In genomic region chr1:219514728-219515127, GRCh38 we compare ENCODE assay signal across 16 cellular contexts.
"Had no signal": no experiment of that assay in that cellular context is flagged by ENCODE, and none has a peak within 500 bp of the region (broad histone marks: within the 10 kb centered on the region; RNA-seq: fewer than 3 reads in every experiment).

No MANE protein-coding gene starts in this region.

- ATAC-seq: activated CD4-positive, alpha-beta T cell treated with anti-CD3 and anti-CD28 coated beads for 36 hours; activated naive CD4-positive, alpha-beta T cell treated with anti-CD3 and anti-CD28 coated beads, Interleukin-2, amount 50 U/mL, for 72 hours; upper lobe of right lung had no signal

- H3K4me3 ChIP-seq: adrenal gland, upper lobe of right lung had no signal

- DNase-seq: activated CD4-positive, alpha-beta T cell treated with anti-CD3 and anti-CD28 coated beads for 36 hours; activated CD4-positive, alpha-beta T cell treated with anti-CD3 and anti-CD28 coated beads, Interleukin-2, amount 50 U/mL, for 48 hours; activated gamma-delta T cell treated with Interleukin-2 at 50 U/mL for 16 hours; activated T-cell treated with anti-CD3 and anti-CD28 coated beads for 4 hours; adrenal gland; cerebellar nuclear complex; effector CD8-positive, alpha-beta T cell; head of caudate nucleus; kidney; occipital lobe; stimulated activated CD4-positive, alpha-beta T cell treated with anti-CD3 and anti-CD28 coated beads, Interleukin-12 subunit alpha, Interleukin-12 subunit beta, amount 100 ng/mL, for 4 hours; stimulated activated CD4-positive, alpha-beta T cell treated with anti-CD3 and anti-CD28 coated beads, Interleukin-1b, Interleukin-23, amount 100 ng/mL, for 48 hours; stimulated activated CD8-positive, alpha-beta memory T cell treated with anti-CD3 and anti-CD28 coated beads, Interleukin-4, amount 100 ng/mL, for 48 hours; stimulated activated naive CD4-positive, alpha-beta T cell; upper lobe of right lung had no signal
